ENCODE assay signal across 1 cellular context in the genomic region with DNA sequence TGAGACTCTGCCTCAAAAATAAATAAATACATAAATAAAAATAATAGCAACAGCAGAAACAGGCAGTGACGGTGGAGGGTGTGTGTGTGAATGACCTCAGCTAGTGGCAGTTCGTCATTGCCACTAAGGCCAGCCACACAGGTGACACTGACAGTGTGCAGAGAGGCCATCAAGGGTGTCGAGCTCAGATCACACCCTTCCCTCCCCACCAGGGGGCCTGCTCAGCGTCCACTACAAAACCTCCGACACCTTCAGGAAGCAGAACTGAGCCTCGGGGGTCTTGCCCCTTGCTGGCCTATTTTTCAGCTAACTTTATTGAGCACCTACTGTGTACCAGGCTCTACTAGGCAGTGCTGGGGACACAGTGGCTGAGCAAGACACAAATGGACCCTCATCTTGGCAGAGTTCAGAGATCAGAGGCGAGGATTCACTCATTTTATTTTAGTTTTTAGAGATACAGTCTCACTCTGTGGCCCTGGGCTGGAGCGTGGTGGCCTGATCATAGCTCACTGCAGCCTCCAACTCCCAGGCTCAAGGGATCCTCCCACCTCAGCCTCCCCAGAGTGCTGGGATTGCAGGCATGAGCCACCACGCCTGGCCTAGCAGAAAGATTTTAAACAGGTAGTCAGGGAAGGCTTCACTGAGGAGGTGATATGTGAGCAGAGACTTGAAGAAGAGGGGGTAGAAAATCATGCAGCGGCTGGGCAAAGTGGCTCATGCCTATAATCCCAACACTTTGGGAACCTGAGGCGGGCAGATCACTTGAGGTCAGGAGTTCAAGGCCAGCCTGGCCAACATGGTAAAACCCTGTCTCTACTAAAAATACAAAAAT.
TF ChIP-seq lines count a peak whose summit lies in the region.

No MANE protein-coding gene starts in this region.

TF ChIP-seq in HepG2, 621 proteins besides CTCF, POLR2A, EP300 and RAD21 (continued from another document and continues in another):
- TF ChIP-seq ZFP91 (CRISPR knock-in tag; IDR thresholded peaks at IDR 0.05; ENCODE audit: borderline replicate concordance), result no peak
- TF ChIP-seq ZNF326 (CRISPR knock-in tag; IDR thresholded peaks at IDR 0.05; ENCODE audit: borderline replicate concordance), result no peak
- TF ChIP-seq CBX1 (IDR thresholded peaks at IDR 0.05; ENCODE audit: low read depth), result no peak
- TF ChIP-seq ZFP36L2 (CRISPR knock-in tag; IDR thresholded peaks at IDR 0.05), result no peak
- no peak for TF ChIP-seq BHLHE40 (IDR thresholded peaks at IDR 0.05; ENCODE audit: low read length)
- TF ChIP-seq ZNF674 (CRISPR knock-in tag; IDR thresholded peaks at IDR 0.05; ENCODE audit: low read depth), result no peak
- no peak for TF ChIP-seq HMGA1 (CRISPR knock-in tag; conservative IDR thresholded peaks at IDR 0.05)
- no peak for TF ChIP-seq KMT2B (CRISPR knock-in tag; IDR thresholded peaks at IDR 0.05)
- TF ChIP-seq, protein P1, sequence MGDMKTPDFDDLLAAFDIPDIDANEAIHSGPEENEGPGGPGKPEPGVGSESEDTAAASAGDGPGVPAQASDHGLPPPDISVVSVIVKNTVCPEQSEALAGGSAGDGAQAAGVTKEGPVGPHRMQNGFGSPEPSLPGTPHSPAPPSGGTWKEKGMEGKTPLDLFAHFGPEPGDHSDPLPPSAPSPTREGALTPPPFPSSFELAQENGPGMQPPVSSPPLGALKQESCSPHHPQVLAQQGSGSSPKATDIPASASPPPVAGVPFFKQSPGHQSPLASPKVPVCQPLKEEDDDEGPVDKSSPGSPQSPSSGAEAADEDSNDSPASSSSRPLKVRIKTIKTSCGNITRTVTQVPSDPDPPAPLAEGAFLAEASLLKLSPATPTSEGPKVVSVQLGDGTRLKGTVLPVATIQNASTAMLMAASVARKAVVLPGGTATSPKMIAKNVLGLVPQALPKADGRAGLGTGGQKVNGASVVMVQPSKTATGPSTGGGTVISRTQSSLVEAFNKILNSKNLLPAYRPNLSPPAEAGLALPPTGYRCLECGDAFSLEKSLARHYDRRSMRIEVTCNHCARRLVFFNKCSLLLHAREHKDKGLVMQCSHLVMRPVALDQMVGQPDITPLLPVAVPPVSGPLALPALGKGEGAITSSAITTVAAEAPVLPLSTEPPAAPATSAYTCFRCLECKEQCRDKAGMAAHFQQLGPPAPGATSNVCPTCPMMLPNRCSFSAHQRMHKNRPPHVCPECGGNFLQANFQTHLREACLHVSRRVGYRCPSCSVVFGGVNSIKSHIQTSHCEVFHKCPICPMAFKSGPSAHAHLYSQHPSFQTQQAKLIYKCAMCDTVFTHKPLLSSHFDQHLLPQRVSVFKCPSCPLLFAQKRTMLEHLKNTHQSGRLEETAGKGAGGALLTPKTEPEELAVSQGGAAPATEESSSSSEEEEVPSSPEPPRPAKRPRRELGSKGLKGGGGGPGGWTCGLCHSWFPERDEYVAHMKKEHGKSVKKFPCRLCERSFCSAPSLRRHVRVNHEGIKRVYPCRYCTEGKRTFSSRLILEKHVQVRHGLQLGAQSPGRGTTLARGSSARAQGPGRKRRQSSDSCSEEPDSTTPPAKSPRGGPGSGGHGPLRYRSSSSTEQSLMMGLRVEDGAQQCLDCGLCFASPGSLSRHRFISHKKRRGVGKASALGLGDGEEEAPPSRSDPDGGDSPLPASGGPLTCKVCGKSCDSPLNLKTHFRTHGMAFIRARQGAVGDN (CRISPR knock-in tag; IDR thresholded peaks at IDR 0.05), result peak; percentile 49
- no peak for TF ChIP-seq ZNF619 (CRISPR knock-in tag; IDR thresholded peaks at IDR 0.05)
- TF ChIP-seq ZNF678 (CRISPR knock-in tag; IDR thresholded peaks at IDR 0.05), result no peak
- TF ChIP-seq ARID3A (IDR thresholded peaks at IDR 0.05; ENCODE audit: low read depth, low read length), result no peak
- no peak for TF ChIP-seq ZNF563 (CRISPR knock-in tag; IDR thresholded peaks at IDR 0.05)
- TF ChIP-seq MED8 (CRISPR knock-in tag; IDR thresholded peaks at IDR 0.05; ENCODE audit: insufficient replicate concordance), result no peak
- TF ChIP-seq, protein P2, sequence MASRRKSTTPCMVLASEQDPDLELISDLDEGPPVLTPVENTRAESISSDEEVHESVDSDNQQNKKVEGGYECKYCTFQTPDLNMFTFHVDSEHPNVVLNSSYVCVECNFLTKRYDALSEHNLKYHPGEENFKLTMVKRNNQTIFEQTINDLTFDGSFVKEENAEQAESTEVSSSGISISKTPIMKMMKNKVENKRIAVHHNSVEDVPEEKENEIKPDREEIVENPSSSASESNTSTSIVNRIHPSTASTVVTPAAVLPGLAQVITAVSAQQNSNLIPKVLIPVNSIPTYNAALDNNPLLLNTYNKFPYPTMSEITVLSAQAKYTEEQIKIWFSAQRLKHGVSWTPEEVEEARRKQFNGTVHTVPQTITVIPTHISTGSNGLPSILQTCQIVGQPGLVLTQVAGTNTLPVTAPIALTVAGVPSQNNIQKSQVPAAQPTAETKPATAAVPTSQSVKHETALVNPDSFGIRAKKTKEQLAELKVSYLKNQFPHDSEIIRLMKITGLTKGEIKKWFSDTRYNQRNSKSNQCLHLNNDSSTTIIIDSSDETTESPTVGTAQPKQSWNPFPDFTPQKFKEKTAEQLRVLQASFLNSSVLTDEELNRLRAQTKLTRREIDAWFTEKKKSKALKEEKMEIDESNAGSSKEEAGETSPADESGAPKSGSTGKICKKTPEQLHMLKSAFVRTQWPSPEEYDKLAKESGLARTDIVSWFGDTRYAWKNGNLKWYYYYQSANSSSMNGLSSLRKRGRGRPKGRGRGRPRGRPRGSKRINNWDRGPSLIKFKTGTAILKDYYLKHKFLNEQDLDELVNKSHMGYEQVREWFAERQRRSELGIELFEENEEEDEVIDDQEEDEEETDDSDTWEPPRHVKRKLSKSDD (CRISPR knock-in tag; IDR thresholded peaks at IDR 0.05; ENCODE audit: low read depth), result no peak
- no peak for TF ChIP-seq JUNB (CRISPR knock-in tag; IDR thresholded peaks at IDR 0.05; ENCODE audit: borderline replicate concordance)
- TF ChIP-seq MTA3 (CRISPR knock-in tag; IDR thresholded peaks at IDR 0.05), result no peak
- 0 out of 2 replicates have a peak, but pooled peaks have one; percentile 22 for TF ChIP-seq ZNF331 (CRISPR knock-in tag; IDR thresholded peaks at IDR 0.05)
- no peak for TF ChIP-seq RBM39 (IDR thresholded peaks at IDR 0.05; ENCODE audit: low read depth, low read length, poor library complexity, severe bottlenecking)
- TF ChIP-seq, protein P3, sequence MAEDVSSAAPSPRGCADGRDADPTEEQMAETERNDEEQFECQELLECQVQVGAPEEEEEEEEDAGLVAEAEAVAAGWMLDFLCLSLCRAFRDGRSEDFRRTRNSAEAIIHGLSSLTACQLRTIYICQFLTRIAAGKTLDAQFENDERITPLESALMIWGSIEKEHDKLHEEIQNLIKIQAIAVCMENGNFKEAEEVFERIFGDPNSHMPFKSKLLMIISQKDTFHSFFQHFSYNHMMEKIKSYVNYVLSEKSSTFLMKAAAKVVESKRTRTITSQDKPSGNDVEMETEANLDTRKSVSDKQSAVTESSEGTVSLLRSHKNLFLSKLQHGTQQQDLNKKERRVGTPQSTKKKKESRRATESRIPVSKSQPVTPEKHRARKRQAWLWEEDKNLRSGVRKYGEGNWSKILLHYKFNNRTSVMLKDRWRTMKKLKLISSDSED (CRISPR knock-in tag; IDR thresholded peaks at IDR 0.05), result no peak
- TF ChIP-seq PITX1 (CRISPR knock-in tag; IDR thresholded peaks at IDR 0.05), result no peak
- TF ChIP-seq DNMT1 (CRISPR knock-in tag; IDR thresholded peaks at IDR 0.05), result no peak
- TF ChIP-seq, protein P4, sequence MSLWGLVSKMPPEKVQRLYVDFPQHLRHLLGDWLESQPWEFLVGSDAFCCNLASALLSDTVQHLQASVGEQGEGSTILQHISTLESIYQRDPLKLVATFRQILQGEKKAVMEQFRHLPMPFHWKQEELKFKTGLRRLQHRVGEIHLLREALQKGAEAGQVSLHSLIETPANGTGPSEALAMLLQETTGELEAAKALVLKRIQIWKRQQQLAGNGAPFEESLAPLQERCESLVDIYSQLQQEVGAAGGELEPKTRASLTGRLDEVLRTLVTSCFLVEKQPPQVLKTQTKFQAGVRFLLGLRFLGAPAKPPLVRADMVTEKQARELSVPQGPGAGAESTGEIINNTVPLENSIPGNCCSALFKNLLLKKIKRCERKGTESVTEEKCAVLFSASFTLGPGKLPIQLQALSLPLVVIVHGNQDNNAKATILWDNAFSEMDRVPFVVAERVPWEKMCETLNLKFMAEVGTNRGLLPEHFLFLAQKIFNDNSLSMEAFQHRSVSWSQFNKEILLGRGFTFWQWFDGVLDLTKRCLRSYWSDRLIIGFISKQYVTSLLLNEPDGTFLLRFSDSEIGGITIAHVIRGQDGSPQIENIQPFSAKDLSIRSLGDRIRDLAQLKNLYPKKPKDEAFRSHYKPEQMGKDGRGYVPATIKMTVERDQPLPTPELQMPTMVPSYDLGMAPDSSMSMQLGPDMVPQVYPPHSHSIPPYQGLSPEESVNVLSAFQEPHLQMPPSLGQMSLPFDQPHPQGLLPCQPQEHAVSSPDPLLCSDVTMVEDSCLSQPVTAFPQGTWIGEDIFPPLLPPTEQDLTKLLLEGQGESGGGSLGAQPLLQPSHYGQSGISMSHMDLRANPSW (CRISPR knock-in tag; IDR thresholded peaks at IDR 0.05; ENCODE audit: borderline replicate concordance), result no peak
- TF ChIP-seq SP5 (CRISPR knock-in tag; IDR thresholded peaks at IDR 0.05; ENCODE audit: borderline replicate concordance, low read depth), result no peak
- TF ChIP-seq ZNF737 (CRISPR knock-in tag; IDR thresholded peaks at IDR 0.05; ENCODE audit: borderline replicate concordance), result no peak
- no peak for TF ChIP-seq HOXD1 (CRISPR knock-in tag; IDR thresholded peaks at IDR 0.05)
- TF ChIP-seq ZFP62 (CRISPR knock-in tag; IDR thresholded peaks at IDR 0.05), result no peak
- peak; percentile 57; the same call in 1 of the 2 replicates for TF ChIP-seq TFAP4 (IDR thresholded peaks at IDR 0.05; ENCODE audit: borderline replicate concordance, low read depth)
- no peak for TF ChIP-seq ZNF709 (CRISPR knock-in tag; IDR thresholded peaks at IDR 0.05)
- peak; percentile 67 for TF ChIP-seq HOXA3 (CRISPR knock-in tag; IDR thresholded peaks at IDR 0.05)
- TF ChIP-seq BRCA1 (CRISPR knock-in tag; IDR thresholded peaks at IDR 0.05), result no peak
- TF ChIP-seq NBN (conservative IDR thresholded peaks at IDR 0.05), result no peak
- no peak for TF ChIP-seq ZNF839 (CRISPR knock-in tag; IDR thresholded peaks at IDR 0.05; ENCODE audit: borderline replicate concordance)
- TF ChIP-seq, protein P5, sequence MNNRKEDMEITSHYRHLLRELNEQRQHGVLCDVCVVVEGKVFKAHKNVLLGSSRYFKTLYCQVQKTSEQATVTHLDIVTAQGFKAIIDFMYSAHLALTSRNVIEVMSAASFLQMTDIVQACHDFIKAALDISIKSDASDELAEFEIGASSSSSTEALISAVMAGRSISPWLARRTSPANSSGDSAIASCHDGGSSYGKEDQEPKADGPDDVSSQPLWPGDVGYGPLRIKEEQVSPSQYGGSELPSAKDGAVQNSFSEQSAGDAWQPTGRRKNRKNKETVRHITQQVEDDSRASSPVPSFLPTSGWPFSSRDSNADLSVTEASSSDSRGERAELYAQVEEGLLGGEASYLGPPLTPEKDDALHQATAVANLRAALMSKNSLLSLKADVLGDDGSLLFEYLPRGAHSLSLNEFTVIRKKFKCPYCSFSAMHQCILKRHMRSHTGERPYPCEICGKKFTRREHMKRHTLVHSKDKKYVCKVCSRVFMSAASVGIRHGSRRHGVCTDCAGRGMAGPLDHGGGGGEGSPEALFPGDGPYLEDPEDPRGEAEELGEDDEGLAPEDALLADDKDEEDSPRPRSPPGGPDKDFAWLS (CRISPR knock-in tag; IDR thresholded peaks at IDR 0.05; ENCODE audit: borderline replicate concordance), result no peak
